13 cellular contexts compared by ENCODE assay signal in genomic region chr19:6217752-6218403, GRCh38.
DNase-seq lines count a peak whose midpoint lies in the region; ATAC-seq and TF ChIP-seq lines count a peak whose summit lies in the region.
"Had no signal": no experiment of that assay in that cellular context is flagged by ENCODE, and none has a peak within 500 bp of the region (broad histone marks: within the 10 kb centered on the region; RNA-seq: fewer than 3 reads in every experiment).

No MANE protein-coding gene starts in this region.

- H3K27ac ChIP-seq in GM23338 (ENCODE audit: low read depth) (no peak overlapping the region), iPS-20b (ENCODE audit: low read length) (peak overlapping the region; percentile 67), trophoblast cell (ENCODE audit: low read depth, low read length) (peak overlapping the region; percentile 92)
- H3K27ac ChIP-seq: body of pancreas had no signal

- H3K9me2 ChIP-seq in GM23338 (ENCODE audit: insufficient read depth): no peaks in the 10 kb centered on the region

- peak overlapping the region; percentile 45 for H4K8ac ChIP-seq in trophoblast cell (ENCODE audit: low read depth, low read length)

- no peaks in the 10 kb centered on the region for H3K27me3 ChIP-seq in GM23338 (ENCODE audit: insufficient read depth)
- H3K27me3 ChIP-seq in iPS-20b (ENCODE audit: insufficient read depth, low read length): no peaks in the 10 kb centered on the region
- no peaks in the 10 kb centered on the region for H3K27me3 ChIP-seq in trophoblast cell (ENCODE audit: insufficient read depth, low read length)
- no peaks in the 10 kb centered on the region for H3K27me3 ChIP-seq in MG63
- H3K27me3 ChIP-seq: body of pancreas, transverse colon had no signal

- peak overlapping the region; percentile 79 for H2BK5ac ChIP-seq in trophoblast cell (ENCODE audit: low read depth, low read length, poor library complexity)

- H3K79me1 ChIP-seq in trophoblast cell (ENCODE audit: low read length): peaks cover 42% of the 10 kb centered on the region

- peak overlapping the region; percentile 79 for H3K18ac ChIP-seq in trophoblast cell (ENCODE audit: low read length)

- peaks cover 7% of the 10 kb centered on the region for H3K4me1 Mint-ChIP-seq in GM23338
- H3K4me1 Mint-ChIP-seq in chondrocyte (ENCODE audit: low read depth): peaks cover 7% of the 10 kb centered on the region
- H3K4me1 Mint-ChIP-seq in MCF 10A (ENCODE audit: insufficient read depth, unreplicated experiment): peaks cover 6% of the 10 kb centered on the region
- H3K4me1 Mint-ChIP-seq: activated B cell treated with CpG ODN at 0.5 μM for 24 hours; activated CD8-positive, alpha-beta memory T cell treated with anti-CD3 and anti-CD28 coated beads, Interleukin-2, amount 10 ng/mL, durations not matched to agents 7 days and 5 days had no signal

- peak overlapping the region; percentile 74 for H2AK5ac ChIP-seq in trophoblast cell (ENCODE audit: low read length)

- TF ChIP-seq CTCF in GM23338 (conservative IDR thresholded peaks at IDR 0.05; ENCODE audit: low read depth in 2 of 2) (no peak), chondrocyte (IDR thresholded peaks at IDR 0.05) (no peak), MCF 10A (IDR thresholded peaks at IDR 0.05; ENCODE audit: unreplicated experiment) (no peak)

- no peaks in the 10 kb centered on the region for H3K4me1 ChIP-seq in GM23338 (ENCODE audit: insufficient read depth)
- peaks cover 8% of the 10 kb centered on the region; the same call in 1 of the 2 replicates for H3K4me1 ChIP-seq in iPS-20b (ENCODE audit: insufficient read depth, low read length)
- peaks cover 31% of the 10 kb centered on the region in 2 experiments for H3K4me1 ChIP-seq in trophoblast cell (ENCODE audit: control insufficient read depth in 1 of 2, insufficient read depth in 2 of 2, low read length in 2 of 2)

- no peaks in the 10 kb centered on the region for H4K20me1 ChIP-seq in GM23338 (replicated peaks; ENCODE audit: insufficient read depth)

- H3K9me3 ChIP-seq in iPS-20b (ENCODE audit: insufficient read depth, low read depth, low read length) (no peaks in the 10 kb centered on the region), trophoblast cell (ENCODE audit: insufficient read depth, low read depth, low read length) (no peaks in the 10 kb centered on the region), MG63 (no peaks in the 10 kb centered on the region)
- H3K9me3 ChIP-seq: body of pancreas, transverse colon had no signal

- H3K27ac Mint-ChIP-seq in GM23338 (peak overlapping the region; percentile 76; the same call in 1 of the 2 replicates), chondrocyte (ENCODE audit: unreplicated experiment) (no peak overlapping the region), MCF 10A (ENCODE audit: low read depth, unreplicated experiment) (no peak overlapping the region)
- H3K27ac Mint-ChIP-seq: activated B cell treated with CpG ODN at 0.5 μM for 24 hours; T-helper 1 cell treated with Interleukin-12 subunit alpha and Interleukin-12 subunit beta and Interleukin-4 antibody, amounts not matched to agents 30 μg/mL and 1 μg/mL, for 36 hours had no signal

- ATAC-seq in GM23338 (no peak), GM19397 (IDR thresholded peaks at IDR 0.05; ENCODE audit: unreplicated experiment) (no peak)

- peak overlapping the region; percentile 72 for H3K14ac ChIP-seq in trophoblast cell (ENCODE audit: low read length)

- CTCF ChIA-PET in MCF 10A (lab: Yijun Ruan, JAX): interaction anchor here (0.6 to 3.0 kb wide), 31 partner anchors 9 to 1213 kb away, joined by 3 to 26 read pairs (median 6); no protein-coding TSS in a partner anchor

- H3K4me2 ChIP-seq in GM23338 (peak overlapping the region; percentile 62; the same call in 1 of the 2 replicates), trophoblast cell (ENCODE audit: low read length) (peak overlapping the region; percentile 48)

- no TSS peak for BruUV-seq in MCF 10A (replicated peaks; lab: Mats Ljungman, UMichigan)

- H3K36me3 Mint-ChIP-seq in GM23338 (ENCODE audit: low read depth) (peaks cover 8% of the 10 kb centered on the region; the same call in 1 of the 3 replicates), chondrocyte (ENCODE audit: low read depth) (peaks cover 1% of the 10 kb centered on the region), MCF 10A (ENCODE audit: insufficient read depth, unreplicated experiment) (peaks cover 27% of the 10 kb centered on the region)
- H3K36me3 Mint-ChIP-seq: activated CD8-positive, alpha-beta memory T cell treated with anti-CD3 and anti-CD28 coated beads, Interleukin-2, amount 10 ng/mL, durations not matched to agents 7 days and 5 days had no signal

- no peak overlapping the region for H3K23ac ChIP-seq in trophoblast cell (ENCODE audit: low read length)

- H3K36me3 ChIP-seq in GM23338 (ENCODE audit: insufficient read depth): no peaks in the 10 kb centered on the region; the same call in 1 of the 2 replicates
- peaks cover 14% of the 10 kb centered on the region for H3K36me3 ChIP-seq in iPS-20b (ENCODE audit: insufficient read depth, low read depth, low read length)
- peaks cover 52 to 66% of the 10 kb centered on the region in 2 experiments for H3K36me3 ChIP-seq in trophoblast cell (ENCODE audit: control insufficient read depth in 1 of 2, insufficient read depth in 2 of 2, low read length in 2 of 2)
- H3K36me3 ChIP-seq in MG63: no peaks in the 10 kb centered on the region; the same call in 1 of the 2 replicates

- H2BK12ac ChIP-seq in trophoblast cell (ENCODE audit: low read length): peak overlapping the region; percentile 93

- H3K9ac ChIP-seq in iPS-20b (ENCODE audit: low read depth, low read length) (peak overlapping the region; percentile 53; the same call in 1 of the 2 replicates), trophoblast cell (ENCODE audit: low read length) (no peak overlapping the region)

- intact Hi-C loops in MCF 10A (cut with micrococcal nuclease): loop anchor here (5.0 kb wide), 1 partner anchor 91 kb away; no protein-coding TSS in a partner anchor

- no peak overlapping the region for H3K4me3 ChIP-seq in GM23338
- no peak overlapping the region for H3K4me3 ChIP-seq in iPS-20b (ENCODE audit: low read length)
- H3K4me3 ChIP-seq in trophoblast cell (ENCODE audit: low read depth, low read length): no peak overlapping the region
- H3K4me3 ChIP-seq in MG63: no peak overlapping the region
- H3K4me3 ChIP-seq: body of pancreas, transverse colon had no signal

- peak overlapping the region; percentile 84 for H4K91ac ChIP-seq in trophoblast cell (ENCODE audit: low read depth, low read length)

- H3K9me3 Mint-ChIP-seq in GM23338 (no peaks in the 10 kb centered on the region), chondrocyte (ENCODE audit: low read depth) (no peaks in the 10 kb centered on the region), MCF 10A (ENCODE audit: unreplicated experiment) (no peaks in the 10 kb centered on the region)
- H3K9me3 Mint-ChIP-seq: activated B cell treated with CpG ODN at 0.5 μM for 24 hours; T-helper 1 cell treated with Interleukin-12 subunit alpha and Interleukin-12 subunit beta and Interleukin-4 antibody, amounts not matched to agents 30 μg/mL and 1 μg/mL, for 36 hours had no signal

- no peak for DNase-seq in GM23338 (ENCODE audit: low spot score)
- peak; percentile 68 for DNase-seq in chondrocyte (ENCODE audit: low spot score)
- DNase-seq in trophoblast cell: no peak
- no peak for DNase-seq in MCF 10A (ENCODE audit: unreplicated experiment)
- DNase-seq in MG63: no peak
- DNase-seq in stimulated activated CD4-positive, alpha-beta T cell treated with anti-CD3 and anti-CD28 coated beads, Interleukin-1b, Interleukin-23, amount 100 ng/mL, for 48 hours: no peak

- H3K27me3 Mint-ChIP-seq in GM23338 (ENCODE audit: insufficient read depth, low read depth, poor library complexity) (peaks cover 7% of the 10 kb centered on the region), chondrocyte (ENCODE audit: low read depth) (no peaks in the 10 kb centered on the region), MCF 10A (ENCODE audit: insufficient read depth, unreplicated experiment) (no peaks in the 10 kb centered on the region)
- H3K27me3 Mint-ChIP-seq: activated B cell treated with CpG ODN at 0.5 μM for 24 hours; activated CD8-positive, alpha-beta memory T cell treated with anti-CD3 and anti-CD28 coated beads, Interleukin-2, amount 10 ng/mL, durations not matched to agents 7 days and 5 days had no signal

- POLR2A ChIA-PET in MCF 10A (lab: Yijun Ruan, JAX): interaction anchor here (0.6 to 1.3 kb wide), 4 partner anchors 19 to 83 kb away, joined by 3 to 4 read pairs (median 3); no protein-coding TSS in a partner anchor

- H3K79me2 ChIP-seq in GM23338 (replicated peaks; ENCODE audit: insufficient read depth): no peaks in the 10 kb centered on the region
- H3K79me2 ChIP-seq in trophoblast cell (ENCODE audit: control insufficient read depth, insufficient read depth, low read length, poor library complexity): peaks cover 11% of the 10 kb centered on the region

- no peaks in the 10 kb centered on the region for H3F3A ChIP-seq in GM23338 (replicated peaks; ENCODE audit: low read depth)

- H3K4me3 Mint-ChIP-seq in GM23338: no peak overlapping the region
- H3K4me3 Mint-ChIP-seq in chondrocyte (ENCODE audit: unreplicated experiment): no peak overlapping the region
- no peak overlapping the region for H3K4me3 Mint-ChIP-seq in MCF 10A (ENCODE audit: unreplicated experiment)
- H3K4me3 Mint-ChIP-seq: activated B cell treated with CpG ODN at 0.5 μM for 24 hours; activated CD8-positive, alpha-beta memory T cell treated with anti-CD3 and anti-CD28 coated beads, Interleukin-2, amount 10 ng/mL, durations not matched to agents 7 days and 5 days; T-helper 1 cell treated with Interleukin-12 subunit alpha and Interleukin-12 subunit beta and Interleukin-4 antibody, amounts not matched to agents 30 μg/mL and 1 μg/mL, for 36 hours had no signal

- peak overlapping the region; percentile 29 for H3K4ac ChIP-seq in trophoblast cell (ENCODE audit: low read depth, low read length)

- H2AFZ ChIP-seq in GM23338: no peak overlapping the region
- no peak overlapping the region for H2AFZ ChIP-seq in trophoblast cell (ENCODE audit: insufficient read depth, low read length, poor library complexity)

- WGBS in trophoblast cell (ENCODE audit: extremely low coverage, insufficient coverage, insufficient read length): no CpG with 5 or more reads among the region's 17 CpGs

- H2BK120ac ChIP-seq in trophoblast cell (ENCODE audit: insufficient read depth, low read length, poor library complexity): peak overlapping the region; percentile 77

- peak overlapping the region; percentile 60 for H4K12ac ChIP-seq in trophoblast cell (ENCODE audit: low read depth, low read length)

TF ChIP-seq in GM23338, 12 proteins besides CTCF, POLR2A, EP300 and RAD21 (continues in another document):
- TF ChIP-seq ZNF331 (CRISPR knock-in tag; IDR thresholded peaks at IDR 0.05; ENCODE audit: low read depth) (no peak), JUNB (IDR thresholded peaks at IDR 0.05; ENCODE audit: unreplicated experiment) (no peak)
